Comparison of ENCODE assay signal across 1 cellular context in the genomic region with DNA sequence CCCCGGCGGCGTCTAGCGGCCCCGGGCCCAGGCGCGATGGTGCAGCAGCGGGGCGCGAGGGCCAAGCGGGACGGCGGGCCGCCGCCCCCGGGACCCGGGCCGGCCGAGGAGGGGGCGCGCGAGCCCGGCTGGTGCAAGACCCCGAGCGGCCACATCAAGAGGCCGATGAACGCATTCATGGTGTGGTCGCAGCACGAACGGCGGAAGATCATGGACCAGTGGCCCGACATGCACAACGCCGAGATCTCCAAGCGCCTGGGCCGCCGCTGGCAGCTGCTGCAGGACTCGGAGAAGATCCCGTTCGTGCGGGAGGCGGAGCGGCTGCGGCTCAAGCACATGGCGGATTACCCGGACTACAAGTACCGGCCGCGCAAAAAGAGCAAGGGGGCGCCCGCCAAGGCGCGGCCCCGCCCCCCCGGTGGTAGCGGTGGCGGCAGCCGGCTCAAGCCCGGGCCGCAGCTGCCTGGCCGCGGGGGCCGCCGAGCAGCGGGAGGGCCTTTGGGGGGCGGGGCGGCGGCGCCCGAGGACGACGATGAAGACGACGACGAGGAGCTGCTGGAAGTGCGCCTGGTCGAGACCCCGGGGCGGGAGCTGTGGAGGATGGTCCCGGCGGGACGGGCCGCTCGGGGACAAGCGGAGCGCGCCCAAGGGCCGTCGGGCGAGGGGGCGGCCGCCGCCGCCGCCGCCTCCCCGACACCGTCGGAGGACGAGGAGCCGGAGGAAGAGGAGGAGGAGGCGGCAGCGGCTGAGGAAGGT.
TF ChIP-seq lines count a peak whose summit lies in the region.

No MANE protein-coding gene starts in this region.

TF ChIP-seq in HepG2, 621 proteins besides CTCF, POLR2A, EP300 and RAD21 (continued from another document and continues in another):
- TF ChIP-seq ZNF704 (CRISPR knock-in tag; IDR thresholded peaks at IDR 0.05; ENCODE audit: borderline replicate concordance) (no peak), ZNF264 (CRISPR knock-in tag; IDR thresholded peaks at IDR 0.05) (no peak), ETV6 (CRISPR knock-in tag; conservative IDR thresholded peaks at IDR 0.05) (no peak; the same call in 1 of the 2 replicates), MIER3 (CRISPR knock-in tag; IDR thresholded peaks at IDR 0.05; ENCODE audit: borderline replicate concordance) (no peak; the same call in 1 of the 2 replicates), KLF12 (CRISPR knock-in tag; IDR thresholded peaks at IDR 0.05; ENCODE audit: borderline replicate concordance) (no peak), SPEN (CRISPR knock-in tag; IDR thresholded peaks at IDR 0.05; ENCODE audit: low read depth) (no peak), ZNF572 (CRISPR knock-in tag; IDR thresholded peaks at IDR 0.05) (no peak), ZNF350 (CRISPR knock-in tag; IDR thresholded peaks at IDR 0.05; ENCODE audit: borderline replicate concordance, low read depth) (no peak; the same call in 1 of the 2 replicates), SKI (IDR thresholded peaks at IDR 0.05; ENCODE audit: partially characterized antibody) (no peak), TRIM22 (IDR thresholded peaks at IDR 0.05) (no peak), HNRNPUL1 (IDR thresholded peaks at IDR 0.05; ENCODE audit: low read depth, low read length) (no peak), ZNF569 (CRISPR knock-in tag; IDR thresholded peaks at IDR 0.05; ENCODE audit: borderline replicate concordance) (no peak; the same call in 1 of the 2 replicates), ZIK1 (CRISPR knock-in tag; IDR thresholded peaks at IDR 0.05; ENCODE audit: borderline replicate concordance, low read depth) (no peak), JUN (CRISPR knock-in tag; IDR thresholded peaks at IDR 0.05) (no peak), PCBP2 (optimal IDR thresholded peaks at IDR 0.05; ENCODE audit: low read depth, low read length, poor library complexity, severe bottlenecking) (no peak), ZNF7 (CRISPR knock-in tag; IDR thresholded peaks at IDR 0.05) (no peak), TGIF2 (CRISPR knock-in tag; IDR thresholded peaks at IDR 0.05) (no peak), GZF1 (CRISPR knock-in tag; IDR thresholded peaks at IDR 0.05) (no peak), ZNF251 (CRISPR knock-in tag; IDR thresholded peaks at IDR 0.05) (0 out of 2 replicates have a peak, but pooled peaks have one; percentile 57), SMARCC2 (IDR thresholded peaks at IDR 0.05) (no peak), NCOA2 (CRISPR knock-in tag; IDR thresholded peaks at IDR 0.05) (no peak; the same call in 1 of the 2 replicates), ZFP36L2 (CRISPR knock-in tag; IDR thresholded peaks at IDR 0.05) (no peak), PHF5A (CRISPR knock-in tag; IDR thresholded peaks at IDR 0.05; ENCODE audit: low read depth, unreplicated experiment) (no peak), ZNF788 (CRISPR knock-in tag; IDR thresholded peaks at IDR 0.05; ENCODE audit: borderline replicate concordance) (no peak), MXI1 (IDR thresholded peaks at IDR 0.05; ENCODE audit: borderline replicate concordance, low read depth, low read length) (peak; percentile 40; the same call in 2 of the 3 replicates), NFKBIZ (CRISPR knock-in tag; IDR thresholded peaks at IDR 0.05) (no peak), ZNF672 (CRISPR knock-in tag; IDR thresholded peaks at IDR 0.05) (no peak), GLI4 (CRISPR knock-in tag; IDR thresholded peaks at IDR 0.05; ENCODE audit: borderline replicate concordance) (no peak; the same call in none of the 2 replicates), NCOR1 (IDR thresholded peaks at IDR 0.05; ENCODE audit: borderline replicate concordance, low read length) (no peak), AKNA (CRISPR knock-in tag; IDR thresholded peaks at IDR 0.05; ENCODE audit: borderline replicate concordance) (no peak), THAP11 (CRISPR knock-in tag; IDR thresholded peaks at IDR 0.05) (peak; percentile 34), NCOA5 (CRISPR knock-in tag; IDR thresholded peaks at IDR 0.05) (no peak), KAT8 (CRISPR knock-in tag; IDR thresholded peaks at IDR 0.05) (0 out of 2 replicates have a peak, but pooled peaks have one; percentile 24), ZNF253 (CRISPR knock-in tag; IDR thresholded peaks at IDR 0.05; ENCODE audit: borderline replicate concordance) (no peak), ZNF329 (CRISPR knock-in tag; IDR thresholded peaks at IDR 0.05; ENCODE audit: low read depth) (no peak), GMEB1 (CRISPR knock-in tag; IDR thresholded peaks at IDR 0.05; ENCODE audit: borderline replicate concordance) (no peak; the same call in 1 of the 2 replicates), RCOR2 (CRISPR knock-in tag; IDR thresholded peaks at IDR 0.05) (no peak), HDAC1 (CRISPR knock-in tag; IDR thresholded peaks at IDR 0.05) (no peak; the same call in 1 of the 2 replicates), ZNF12 (CRISPR knock-in tag; IDR thresholded peaks at IDR 0.05) (no peak)
- TF ChIP-seq, protein P1, sequence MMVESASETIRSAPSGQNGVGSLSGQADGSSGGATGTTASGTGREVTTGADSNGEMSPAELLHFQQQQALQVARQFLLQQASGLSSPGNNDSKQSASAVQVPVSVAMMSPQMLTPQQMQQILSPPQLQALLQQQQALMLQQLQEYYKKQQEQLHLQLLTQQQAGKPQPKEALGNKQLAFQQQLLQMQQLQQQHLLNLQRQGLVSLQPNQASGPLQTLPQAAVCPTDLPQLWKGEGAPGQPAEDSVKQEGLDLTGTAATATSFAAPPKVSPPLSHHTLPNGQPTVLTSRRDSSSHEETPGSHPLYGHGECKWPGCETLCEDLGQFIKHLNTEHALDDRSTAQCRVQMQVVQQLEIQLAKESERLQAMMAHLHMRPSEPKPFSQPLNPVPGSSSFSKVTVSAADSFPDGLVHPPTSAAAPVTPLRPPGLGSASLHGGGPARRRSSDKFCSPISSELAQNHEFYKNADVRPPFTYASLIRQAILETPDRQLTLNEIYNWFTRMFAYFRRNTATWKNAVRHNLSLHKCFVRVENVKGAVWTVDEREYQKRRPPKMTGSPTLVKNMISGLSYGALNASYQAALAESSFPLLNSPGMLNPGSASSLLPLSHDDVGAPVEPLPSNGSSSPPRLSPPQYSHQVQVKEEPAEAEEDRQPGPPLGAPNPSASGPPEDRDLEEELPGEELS (CRISPR knock-in tag; IDR thresholded peaks at IDR 0.05) = no peak; the same call in 1 of the 2 replicates
- TF ChIP-seq, protein P2, sequence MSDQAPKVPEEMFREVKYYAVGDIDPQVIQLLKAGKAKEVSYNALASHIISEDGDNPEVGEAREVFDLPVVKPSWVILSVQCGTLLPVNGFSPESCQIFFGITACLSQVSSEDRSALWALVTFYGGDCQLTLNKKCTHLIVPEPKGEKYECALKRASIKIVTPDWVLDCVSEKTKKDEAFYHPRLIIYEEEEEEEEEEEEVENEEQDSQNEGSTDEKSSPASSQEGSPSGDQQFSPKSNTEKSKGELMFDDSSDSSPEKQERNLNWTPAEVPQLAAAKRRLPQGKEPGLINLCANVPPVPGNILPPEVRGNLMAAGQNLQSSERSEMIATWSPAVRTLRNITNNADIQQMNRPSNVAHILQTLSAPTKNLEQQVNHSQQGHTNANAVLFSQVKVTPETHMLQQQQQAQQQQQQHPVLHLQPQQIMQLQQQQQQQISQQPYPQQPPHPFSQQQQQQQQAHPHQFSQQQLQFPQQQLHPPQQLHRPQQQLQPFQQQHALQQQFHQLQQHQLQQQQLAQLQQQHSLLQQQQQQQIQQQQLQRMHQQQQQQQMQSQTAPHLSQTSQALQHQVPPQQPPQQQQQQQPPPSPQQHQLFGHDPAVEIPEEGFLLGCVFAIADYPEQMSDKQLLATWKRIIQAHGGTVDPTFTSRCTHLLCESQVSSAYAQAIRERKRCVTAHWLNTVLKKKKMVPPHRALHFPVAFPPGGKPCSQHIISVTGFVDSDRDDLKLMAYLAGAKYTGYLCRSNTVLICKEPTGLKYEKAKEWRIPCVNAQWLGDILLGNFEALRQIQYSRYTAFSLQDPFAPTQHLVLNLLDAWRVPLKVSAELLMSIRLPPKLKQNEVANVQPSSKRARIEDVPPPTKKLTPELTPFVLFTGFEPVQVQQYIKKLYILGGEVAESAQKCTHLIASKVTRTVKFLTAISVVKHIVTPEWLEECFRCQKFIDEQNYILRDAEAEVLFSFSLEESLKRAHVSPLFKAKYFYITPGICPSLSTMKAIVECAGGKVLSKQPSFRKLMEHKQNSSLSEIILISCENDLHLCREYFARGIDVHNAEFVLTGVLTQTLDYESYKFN (CRISPR knock-in tag; conservative IDR thresholded peaks at IDR 0.05) = no peak; the same call in 1 of the 2 replicates
- TF ChIP-seq, protein P3, sequence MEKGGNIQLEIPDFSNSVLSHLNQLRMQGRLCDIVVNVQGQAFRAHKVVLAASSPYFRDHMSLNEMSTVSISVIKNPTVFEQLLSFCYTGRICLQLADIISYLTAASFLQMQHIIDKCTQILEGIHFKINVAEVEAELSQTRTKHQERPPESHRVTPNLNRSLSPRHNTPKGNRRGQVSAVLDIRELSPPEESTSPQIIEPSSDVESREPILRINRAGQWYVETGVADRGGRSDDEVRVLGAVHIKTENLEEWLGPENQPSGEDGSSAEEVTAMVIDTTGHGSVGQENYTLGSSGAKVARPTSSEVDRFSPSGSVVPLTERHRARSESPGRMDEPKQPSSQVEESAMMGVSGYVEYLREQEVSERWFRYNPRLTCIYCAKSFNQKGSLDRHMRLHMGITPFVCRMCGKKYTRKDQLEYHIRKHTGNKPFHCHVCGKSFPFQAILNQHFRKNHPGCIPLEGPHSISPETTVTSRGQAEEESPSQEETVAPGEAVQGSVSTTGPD (CRISPR knock-in tag; IDR thresholded peaks at IDR 0.05) = no peak
- TF ChIP-seq, protein P4, sequence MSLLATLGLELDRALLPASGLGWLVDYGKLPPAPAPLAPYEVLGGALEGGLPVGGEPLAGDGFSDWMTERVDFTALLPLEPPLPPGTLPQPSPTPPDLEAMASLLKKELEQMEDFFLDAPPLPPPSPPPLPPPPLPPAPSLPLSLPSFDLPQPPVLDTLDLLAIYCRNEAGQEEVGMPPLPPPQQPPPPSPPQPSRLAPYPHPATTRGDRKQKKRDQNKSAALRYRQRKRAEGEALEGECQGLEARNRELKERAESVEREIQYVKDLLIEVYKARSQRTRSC (CRISPR knock-in tag; IDR thresholded peaks at IDR 0.05; ENCODE audit: low read depth) = no peak
